ENCODE assay signal across 12 cellular contexts in genomic region chr9:8660383-8660782, GRCh38.
DNase-seq lines count a peak whose midpoint lies in the region; ATAC-seq and TF ChIP-seq lines count a peak whose summit lies in the region.
"Had no signal": no experiment of that assay in that cellular context is flagged by ENCODE, and none has a peak within 500 bp of the region (broad histone marks: within the 10 kb centered on the region; RNA-seq: fewer than 3 reads in every experiment).

No MANE protein-coding gene starts in this region.

- H3K9me3 Mint-ChIP-seq in nephron progenitor cell, result peaks cover 13% of the 10 kb centered on the region
- H3K9me3 Mint-ChIP-seq: CD8-positive, alpha-beta memory T cell had no signal

- no peak overlapping the region for H3K4me3 Mint-ChIP-seq in nephron progenitor cell
- H3K4me3 Mint-ChIP-seq: CD8-positive, alpha-beta memory T cell had no signal

- no peaks in the 10 kb centered on the region for H3K4me1 ChIP-seq in colonic mucosa

- intact Hi-C loops in colonic mucosa (cut with DNase I), result loop anchor here (10.0 kb wide), 1 partner anchor 54 kb away; no protein-coding TSS in a partner anchor

- no peaks in the 10 kb centered on the region for H3K27me3 Mint-ChIP-seq in nephron progenitor cell (ENCODE audit: low read depth, poor library complexity)

- H3K4me1 Mint-ChIP-seq in nephron progenitor cell, result peaks cover 9% of the 10 kb centered on the region
- H3K4me1 Mint-ChIP-seq: CD8-positive, alpha-beta memory T cell had no signal

- peaks cover 17% of the 10 kb centered on the region for H3K36me3 Mint-ChIP-seq in nephron progenitor cell (ENCODE audit: low read depth)
- H3K36me3 Mint-ChIP-seq: CD8-positive, alpha-beta memory T cell had no signal

- peak; percentile 39 for DNase-seq in DMS 273 (lab: John Stamatoyannopoulos, UW; ENCODE audit: unreplicated experiment)
- DNase-seq in NCI-H2227 treated with DMSO at 0.1 percent for 48 hours (lab: John Stamatoyannopoulos, UW), result peak; percentile 71
- peak; percentile 46 for DNase-seq in colonic mucosa
- DNase-seq in nephron progenitor cell, result no peak
- no peak for DNase-seq in NK-92 (lab: John Stamatoyannopoulos, UW; ENCODE audit: unreplicated experiment)
- DNase-seq in cerebellar nuclear complex (lab: John Stamatoyannopoulos, UW), result no peak
- DNase-seq in T-helper 1 cell, result no peak
- DNase-seq: CD8-positive, alpha-beta memory T cell; NCI-H1092; stimulated activated CD4-positive, alpha-beta T cell treated with anti-CD3 and anti-CD28 coated beads, Interleukin-12 subunit alpha, Interleukin-12 subunit beta, amount 100 ng/mL, for 4 hours; WERI-Rb-1 had no signal

- no peak overlapping the region for H3K4me3 ChIP-seq in colonic mucosa

- no peak overlapping the region for H3K9ac ChIP-seq in colonic mucosa (ENCODE audit: low read depth in 2 of 2, low read length in 2 of 2)

- no peak for ATAC-seq in GM18858 (IDR thresholded peaks at IDR 0.05; ENCODE audit: unreplicated experiment)

- TF ChIP-seq CTCF in colonic mucosa (IDR thresholded peaks at IDR 0.05) (no peak), nephron progenitor cell (IDR thresholded peaks at IDR 0.05) (no peak)

- H3K9me3 ChIP-seq in colonic mucosa, result no peaks in the 10 kb centered on the region

- no peaks in the 10 kb centered on the region for H3K27me3 ChIP-seq in colonic mucosa

- peak overlapping the region; percentile 33 for H3K27ac Mint-ChIP-seq in nephron progenitor cell
- H3K27ac Mint-ChIP-seq: CD8-positive, alpha-beta memory T cell had no signal

- no peaks in the 10 kb centered on the region for H3K36me3 ChIP-seq in colonic mucosa
- H3K36me3 ChIP-seq: WERI-Rb-1 had no signal

- H3K27ac ChIP-seq in colonic mucosa, result no peak overlapping the region
- H3K27ac ChIP-seq: WERI-Rb-1 had no signal

Comparison
In these comparisons a context has a peak if more than half of its experiments do, and no peak if none do; other contexts are left out.
1. DNase-seq: peak in DMS 273 (single experiment), NCI-H2227 treated with DMSO at 0.1 percent for 48 hours (single experiment) and colonic mucosa (single experiment); none in nephron progenitor cell (single experiment), NK-92 (single experiment), cerebellar nuclear complex (0 of 2) and T-helper 1 cell (0 of 5).